10 cellular contexts compared by ENCODE assay signal in genomic region chr17:45320931-45321461, GRCh38. TPM values are rescaled to one million over a fixed set of nuclear protein-coding genes. Genes with fewer than 3 reads are reported as not detected.
DNase-seq lines count a peak whose midpoint lies in the region; ATAC-seq, FAIRE-seq and TF ChIP-seq lines count a peak whose summit lies in the region.
"Had no signal": no experiment of that assay in that cellular context is flagged by ENCODE, and none has a peak within 500 bp of the region (broad histone marks: within the 10 kb centered on the region; RNA-seq: fewer than 3 reads in every experiment).

No MANE protein-coding gene starts in this region.

- no peaks in the 10 kb centered on the region for H4K20me1 ChIP-seq in Loucy (ENCODE audit: insufficient read depth, low read length, poor library complexity, severe bottlenecking)

- TF ChIP-seq CTCF in Loucy (conservative IDR thresholded peaks at IDR 0.05; ENCODE audit: low read length), result no peak
- no peak for TF ChIP-seq CTCF in bronchial epithelial cell (IDR thresholded peaks at IDR 0.05; ENCODE audit: insufficient read depth, low read length, severe bottlenecking)
- no peak for TF ChIP-seq CTCF in natural killer cell (IDR thresholded peaks at IDR 0.05)
- no peak for TF ChIP-seq CTCF in endodermal cell (conservative IDR thresholded peaks at IDR 0.05)

- peaks cover 43 to 44% of the 10 kb centered on the region in 2 donors for H3K4me1 Mint-ChIP-seq in natural killer cell
- H3K4me1 Mint-ChIP-seq in endodermal cell, result peaks cover 11% of the 10 kb centered on the region

- H2AFZ ChIP-seq in Loucy (ENCODE audit: low read length), result no peak overlapping the region

- peak; percentile 51 for DNase-seq in CD1c-positive myeloid dendritic cell (ENCODE audit: extremely low spot score)
- DNase-seq in bronchial epithelial cell (ENCODE audit: low read depth), result peak; percentile 83
- no peak for DNase-seq in natural killer cell
- DNase-seq in cerebellar nuclear complex (lab: John Stamatoyannopoulos, UW), result no peak
- DNase-seq in endodermal cell, result no peak
- no peak for DNase-seq in inferior parietal cortex (ENCODE audit: extremely low spot score)

- ATAC-seq in natural killer cell (no peak), HG02852 (IDR thresholded peaks at IDR 0.05; ENCODE audit: unreplicated experiment) (no peak)

- no peaks in the 10 kb centered on the region for H3K9me3 ChIP-seq in Loucy (ENCODE audit: insufficient read depth, low read depth, low read length)
- H3K9me3 ChIP-seq in endodermal cell (ENCODE audit: control insufficient read depth, low read length), result no peaks in the 10 kb centered on the region

- H3K27me3 ChIP-seq in Loucy (ENCODE audit: insufficient read depth, low read length, poor library complexity, severe bottlenecking) (no peaks in the 10 kb centered on the region), bronchial epithelial cell (ENCODE audit: control insufficient read depth, insufficient read depth, low read length) (no peaks in the 10 kb centered on the region), endodermal cell (ENCODE audit: control insufficient read depth, insufficient read depth, low read length, poor library complexity, severe bottlenecking) (no peaks in the 10 kb centered on the region)

- WGBS in endodermal cell (ENCODE audit: insufficient coverage in 1 of 2, insufficient read length in 1 of 2), 2 experiments, result 55% methylated on average over 1 of the region's 1 CpG; no CpG with 5 or more reads in 1 of the 2 experiments

- H3K36me3 Mint-ChIP-seq in natural killer cell (no peaks in the 10 kb centered on the region), endodermal cell (ENCODE audit: low read depth) (no peaks in the 10 kb centered on the region)

- H3K4me1 ChIP-seq in Loucy (ENCODE audit: insufficient read depth, low read length, poor library complexity, severe bottlenecking) (peaks cover 28% of the 10 kb centered on the region), endodermal cell (ENCODE audit: control insufficient read depth, insufficient read depth, low read length) (no peaks in the 10 kb centered on the region)

- H3K27ac Mint-ChIP-seq in natural killer cell (peak overlapping the region; percentile 45 to 59), endodermal cell (no peak overlapping the region)

- H3K4me3 ChIP-seq in Loucy (ENCODE audit: low read length, poor library complexity, severe bottlenecking) (no peak overlapping the region), bronchial epithelial cell (ENCODE audit: low read depth, low read length) (no peak overlapping the region), endodermal cell (ENCODE audit: low read length) (no peak overlapping the region)

- H3K27ac ChIP-seq in endodermal cell (ENCODE audit: low read depth, low read length), result no peak overlapping the region
- H3K27ac ChIP-seq: HL-60 had no signal

- H3K36me3 ChIP-seq in Loucy (ENCODE audit: insufficient read depth, low read length), result no peaks in the 10 kb centered on the region
- no peaks in the 10 kb centered on the region for H3K36me3 ChIP-seq in bronchial epithelial cell (ENCODE audit: control insufficient read depth, insufficient read depth, low read length)
- no peaks in the 10 kb centered on the region for H3K36me3 ChIP-seq in endodermal cell (ENCODE audit: control insufficient read depth, insufficient read depth, low read length)

- H3K9me3 Mint-ChIP-seq in natural killer cell (no peaks in the 10 kb centered on the region), endodermal cell (no peaks in the 10 kb centered on the region)

- no peaks in the 10 kb centered on the region for H3K9me2 ChIP-seq in Loucy (replicated peaks; ENCODE audit: low read depth, low read length)

- peak overlapping the region; percentile 35 for H3K4me3 Mint-ChIP-seq in natural killer cell
- no peak overlapping the region for H3K4me3 Mint-ChIP-seq in endodermal cell

- intact Hi-C loops in natural killer cell (cut with micrococcal nuclease), result no loop called here

- H3K27me3 Mint-ChIP-seq in natural killer cell (ENCODE audit: low read depth in 2 of 2) (no peaks in the 10 kb centered on the region), endodermal cell (ENCODE audit: insufficient read depth) (peaks cover 37% of the 10 kb centered on the region)

- FAIRE-seq in bronchial epithelial cell (lab: Jason Lieb, UNC), result no peak
- FAIRE-seq: colon had no signal

- H3K4me2 ChIP-seq in Loucy (ENCODE audit: low read depth, low read length, poor library complexity, severe bottlenecking), result peak overlapping the region; percentile 28

- H3F3A ChIP-seq in Loucy (ENCODE audit: low read depth), result peaks cover 2% of the 10 kb centered on the region; the same call in 1 of the 2 replicates

- peaks cover 3% of the 10 kb centered on the region; the same call in 1 of the 2 replicates for H3K79me2 ChIP-seq in Loucy (ENCODE audit: insufficient read depth, low read length)

- H3K9ac ChIP-seq in Loucy (ENCODE audit: low read depth, low read length, poor library complexity, severe bottlenecking) (no peak overlapping the region), endodermal cell (ENCODE audit: extremely low read depth, low read length, poor library complexity, severe bottlenecking) (no peak overlapping the region)

RNA-seq across cellular contexts. Expression of gene MAP3K14, which starts 4.2 kb away (rescaled TPM):
- total RNA-seq in bronchial epithelial cell (0.77 and 0.79 TPM in 2 replicates), natural killer cell (10 to 100 TPM; 28.0 to 31.9 (median 31.6) TPM), endodermal cell (1 to 10 TPM; 4.6 to 5.5 TPM)
- polyA plus RNA-seq in endodermal cell (2013, experiment 1 of 2), result 5.3 TPM
- polyA plus RNA-seq in endodermal cell (2013, experiment 2 of 2), result 4.0 TPM

RNA-seq across cellular contexts. Expression of gene SPATA32, which starts 59.1 kb away (rescaled TPM):
- total RNA-seq in bronchial epithelial cell (under 0.01 TPM in 1 of 2 replicates, not detected in the other), natural killer cell (under 1 TPM in 1 of 3 donors, not detected in 2; 0.43 TPM), endodermal cell (under 1 TPM in 1 of 2 donors, not detected in 1; 0.18 TPM)
- polyA plus RNA-seq in endodermal cell (2013, experiment 1 of 2), result not detected
- not detected for polyA plus RNA-seq in endodermal cell (2013, experiment 2 of 2)

Comparison
In these comparisons a context has a peak if more than half of its experiments do, and no peak if none do; other contexts are left out.
1. DNase-seq: peak in CD1c-positive myeloid dendritic cell (single experiment) and bronchial epithelial cell (single experiment); none in natural killer cell (single experiment), cerebellar nuclear complex (0 of 2), endodermal cell (single experiment) and inferior parietal cortex (single experiment).
2. RNA of gene MAP3K14, which starts 4.2 kb away (total RNA-seq): 28.0 to 31.9 TPM in natural killer cell; 4.6 to 5.5 TPM in endodermal cell and 0.77 to 0.79 TPM in bronchial epithelial cell; every median in the first group is over 4 times any median in the second.